Comparison of ENCODE assay signal across 19 cellular contexts in genomic region chr1:55318111-55318817, GRCh38.
A peak's percentile ranks its signal among the peaks of the same experiment; 100 is the strongest.
DNase-seq lines count a peak whose midpoint lies in the region; FAIRE-seq and TF ChIP-seq lines count a peak whose summit lies in the region.
"Had no signal": no experiment of that assay in that cellular context is flagged by ENCODE, and none has a peak within 500 bp of the region (broad histone marks: within the 10 kb centered on the region; RNA-seq: fewer than 3 reads in every experiment).

No MANE protein-coding gene starts in this region.

- H3K4me1 ChIP-seq in BE2C (no peaks in the 10 kb centered on the region), neural progenitor cell (peaks cover 10% of the 10 kb centered on the region)

- H2AFZ ChIP-seq in neural progenitor cell (replicated peaks): no peak overlapping the region

- H3K79me2 ChIP-seq in neural progenitor cell (ENCODE audit: low read depth): no peaks in the 10 kb centered on the region

- H3K36me3 ChIP-seq in BE2C: no peaks in the 10 kb centered on the region
- H3K36me3 ChIP-seq in neural progenitor cell: no peaks in the 10 kb centered on the region

- H3K4me3 Mint-ChIP-seq in neural progenitor cell: no peak overlapping the region
- H3K4me3 Mint-ChIP-seq: CD4-positive, alpha-beta T cell; dendritic cell treated with granulocyte-macrophage colony-stimulating factor and Interleukin-4, amounts not matched to agents 40 ng/mL and 50 ng/mL, for 4 days; nephron progenitor cell had no signal

- H3K9ac ChIP-seq in neural progenitor cell: no peak overlapping the region

- no peaks in the 10 kb centered on the region for H3K9me3 ChIP-seq in BE2C
- no peaks in the 10 kb centered on the region for H3K9me3 ChIP-seq in neural progenitor cell (ENCODE audit: low read depth)

- H3K4me1 Mint-ChIP-seq in neural progenitor cell: no peaks in the 10 kb centered on the region
- H3K4me1 Mint-ChIP-seq: nephron progenitor cell had no signal

- no peaks in the 10 kb centered on the region for H3K9me3 Mint-ChIP-seq in neural progenitor cell
- H3K9me3 Mint-ChIP-seq: activated T-helper 2 cell treated with anti-CD3 and anti-CD28 coated beads, Interferon-gamma antibody, Interleukin-2, Interleukin-4, amounts not matched to agents 10 μg/mL and 5 μg/mL and 100 μg/mL, durations not matched to agents 14 hours and 24 hours and 36 hours; CD4-positive, alpha-beta T cell; dendritic cell treated with granulocyte-macrophage colony-stimulating factor and Interleukin-4, amounts not matched to agents 40 ng/mL and 50 ng/mL, for 4 days; nephron progenitor cell had no signal

- no peak overlapping the region for H3K4me2 ChIP-seq in neural progenitor cell

- DNase-seq in NCI-H2107 treated with DMSO at 0.1 percent for 48 hours (lab: John Stamatoyannopoulos, UW; ENCODE audit: unreplicated experiment) (peak; percentile 20), NCI-H2107 (lab: John Stamatoyannopoulos, UW) (no peak), NCI-H2029 treated with DMSO at 0.1 percent for 48 hours (lab: John Stamatoyannopoulos, UW) (peak; percentile 78), astrocyte of the hippocampus (ENCODE audit: low read depth, low spot score) (peak; percentile 65), medulla oblongata (ENCODE audit: extremely low spot score) (peak; percentile 54), BE2C (no peak), GM19239 (ENCODE audit: insufficient read length, low spot score) (no peak), neural progenitor cell (ENCODE audit: low spot score) (no peak)
- DNase-seq: CD4-positive, alpha-beta T cell; GF-D8; NCI-H1092; nephron progenitor cell; stimulated activated CD4-positive, alpha-beta T cell treated with anti-CD3 and anti-CD28 coated beads, Interleukin-4, amount 100 ng/mL, for 4 hours; T1000 had no signal

- H3K27ac Mint-ChIP-seq in neural progenitor cell: no peak overlapping the region
- H3K27ac Mint-ChIP-seq: activated T-helper 2 cell treated with anti-CD3 and anti-CD28 coated beads, Interferon-gamma antibody, Interleukin-2, Interleukin-4, amounts not matched to agents 10 μg/mL and 5 μg/mL and 100 μg/mL, durations not matched to agents 14 hours and 24 hours and 36 hours; CD4-positive, alpha-beta T cell; dendritic cell treated with granulocyte-macrophage colony-stimulating factor and Interleukin-4, amounts not matched to agents 40 ng/mL and 50 ng/mL, for 4 days; nephron progenitor cell had no signal

- peaks cover 2% of the 10 kb centered on the region for H3K27me3 Mint-ChIP-seq in neural progenitor cell (ENCODE audit: insufficient read depth, low read depth)
- H3K27me3 Mint-ChIP-seq: CD4-positive, alpha-beta T cell had no signal

- H3K27ac ChIP-seq in neural progenitor cell: no peak overlapping the region
- H3K27ac ChIP-seq: 22Rv1 had no signal

- H3K27me3 ChIP-seq in BE2C (no peaks in the 10 kb centered on the region), neural progenitor cell (no peaks in the 10 kb centered on the region)

- H3F3A ChIP-seq in neural progenitor cell (ENCODE audit: low read depth): peaks cover 11% of the 10 kb centered on the region

- H3K4me3 ChIP-seq in BE2C (ENCODE audit: low read depth, low read length) (no peak overlapping the region), neural progenitor cell (no peak overlapping the region)
- H3K4me3 ChIP-seq: lung had no signal

- no peaks in the 10 kb centered on the region for H4K20me1 ChIP-seq in neural progenitor cell (ENCODE audit: low read depth)

- FAIRE-seq in GM19239 (lab: Jason Lieb, UNC): no peak
- FAIRE-seq: GM18507 had no signal

- TF ChIP-seq CTCF in BE2C (IDR thresholded peaks at IDR 0.05; ENCODE audit: low read depth, low read length): no peak
- no peak for TF ChIP-seq CTCF in neural progenitor cell (IDR thresholded peaks at IDR 0.05)

- H3K36me3 Mint-ChIP-seq in neural progenitor cell: no peaks in the 10 kb centered on the region

Comparison
In these comparisons a context has a peak if more than half of its experiments do, and no peak if none do; other contexts are left out.
1. DNase-seq: peak in NCI-H2107 treated with DMSO at 0.1 percent for 48 hours (single experiment), NCI-H2029 treated with DMSO at 0.1 percent for 48 hours (single experiment), astrocyte of the hippocampus (single experiment) and medulla oblongata (single experiment); none in NCI-H2107 (single experiment), BE2C (single experiment), GM19239 (single experiment) and neural progenitor cell (single experiment).